ENCODE assay signal across 10 cellular contexts in genomic region chr2:20594957-20595356, GRCh38. TPM values are rescaled to one million over a fixed set of nuclear protein-coding genes. Genes with fewer than 3 reads are reported as not detected.
A peak's percentile ranks its signal among the peaks of the same experiment; 100 is the strongest.
DNase-seq lines count a peak whose midpoint lies in the region; ATAC-seq and TF ChIP-seq lines count a peak whose summit lies in the region.
"Had no signal": no experiment of that assay in that cellular context is flagged by ENCODE, and none has a peak within 500 bp of the region (broad histone marks: within the 10 kb centered on the region; RNA-seq: fewer than 3 reads in every experiment).

No MANE protein-coding gene starts in this region.

- intact Hi-C loops in spleen (cut with DNase I; ENCODE audit: low total_unique reads) = no loop called here

- 81 to 89% (median 85%) methylated on average over 5 to 8 of the region's 8 CpGs for WGBS in spleen, 5 donors

- H3K4me2 ChIP-seq in fibroblast of lung (ENCODE audit: extremely low read depth, insufficient read depth, low read length) = no peak overlapping the region

- no peak for TF ChIP-seq POLR2A in spleen (IDR thresholded peaks at IDR 0.05)

- H3K4me1 ChIP-seq in fibroblast of lung (ENCODE audit: control insufficient read depth, extremely low read depth, insufficient read depth, low read length) (peaks cover 55% of the 10 kb centered on the region), spleen (peaks cover 43 to 86% (median 66%) of the 10 kb centered on the region in 6 donors)

- ATAC-seq in GM19035 (IDR thresholded peaks at IDR 0.05; ENCODE audit: unreplicated experiment) (peak; percentile 5), HG03520 (IDR thresholded peaks at IDR 0.05; ENCODE audit: unreplicated experiment) (peak; percentile 2), HG02798 (IDR thresholded peaks at IDR 0.05; ENCODE audit: poor library complexity, unreplicated experiment) (no peak)

- H3K36me3 ChIP-seq in fibroblast of lung (ENCODE audit: control insufficient read depth, insufficient read depth, low read length) = no peaks in the 10 kb centered on the region
- no peaks in the 10 kb centered on the region for H3K36me3 ChIP-seq in spleen

- no peak overlapping the region for H2AFZ ChIP-seq in fibroblast of lung (ENCODE audit: low read length)

- DNase-seq in fibroblast of lung (ENCODE audit: low read depth in 2 of 2) (no peak), spleen (peak; percentile 65), KG1 (lab: John Stamatoyannopoulos, UW) (no peak), NCI-H524 treated with DMSO at 0.1 percent for 48 hours (lab: John Stamatoyannopoulos, UW) (no peak), NCI-H510A treated with DMSO at 0.1 percent for 48 hours (lab: John Stamatoyannopoulos, UW) (no peak)
- DNase-seq: erythroblast had no signal

- no peaks in the 10 kb centered on the region for H4K20me1 ChIP-seq in fibroblast of lung (ENCODE audit: control insufficient read depth, extremely low read depth, insufficient read depth, low read length)

- no peak overlapping the region for H3K27ac ChIP-seq in fibroblast of lung (ENCODE audit: insufficient read depth, low read length)
- peak overlapping the region in 7 of 8 donors; percentile 73 to 91 (median 80) for H3K27ac ChIP-seq in spleen
- H3K27ac ChIP-seq: SK-N-MC had no signal

- H3K9ac ChIP-seq in fibroblast of lung (ENCODE audit: insufficient read depth, low read length) = peak overlapping the region; percentile 31

- no peaks in the 10 kb centered on the region for H3K79me2 ChIP-seq in fibroblast of lung (ENCODE audit: control insufficient read depth, insufficient read depth, low read length)

- H3K9me3 ChIP-seq in fibroblast of lung (ENCODE audit: control insufficient read depth, insufficient read depth, low read depth, low read length) = no peaks in the 10 kb centered on the region
- H3K9me3 ChIP-seq in spleen = no peaks in the 10 kb centered on the region

- H3K4me3 ChIP-seq in fibroblast of lung (replicated peaks in 1 of 4; ENCODE audit: control extremely low read depth in 1 of 4, insufficient read depth in 1 of 4, low read depth in 3 of 4, low read length in 4 of 4) (no peak overlapping the region), spleen (no peak overlapping the region)
- H3K4me3 ChIP-seq: SK-N-MC had no signal

- H3K27me3 ChIP-seq in fibroblast of lung (ENCODE audit: control insufficient read depth, insufficient read depth, low read length) = no peaks in the 10 kb centered on the region
- H3K27me3 ChIP-seq in spleen (replicated peaks in 1 of 7) = peaks cover 0 to 6% (median 0%) of the 10 kb centered on the region in 7 donors

- TF ChIP-seq CTCF in fibroblast of lung (conservative IDR thresholded peaks at IDR 0.05 in 1 of 2, IDR thresholded peaks at IDR 0.05 in 1 of 2; ENCODE audit: low read depth in 1 of 2, low read length in 2 of 2) (no peak), spleen (IDR thresholded peaks at IDR 0.05 in 8 of 11, conservative IDR thresholded peaks at IDR 0.05 in 3 of 11) (no peak)

RNA-seq across cellular contexts. Expression of gene HS1BP3, which starts 55.9 kb away (rescaled TPM):
- total RNA-seq in fibroblast of lung (32.4 and 38.1 TPM in 2 replicates), spleen (10 to 100 TPM; 21.1 to 38.0 (median 31.3) TPM)
- polyA plus RNA-seq in fibroblast of lung (17.8 and 21.6 TPM in 2 replicates), spleen (10 to 100 TPM in 2 of 3 donors, 1 to 10 TPM in 1; 8.8 to 23.5 (median 13.8) TPM)
- 23.7 and 27.9 TPM in 2 replicates for polyA plus RNA-seq in fibroblast of lung (2012)
- 29.4 and 34.9 TPM in 2 replicates for polyA minus RNA-seq in fibroblast of lung (ENCODE audit: low replicate concordance)
